ENCODE assay signal across 24 cellular contexts in genomic region chr4:187171731-187172339, GRCh38.
DNase-seq lines count a peak whose midpoint lies in the region; ATAC-seq, FAIRE-seq and TF ChIP-seq lines count a peak whose summit lies in the region.
"Had no signal": no experiment of that assay in that cellular context is flagged by ENCODE, and none has a peak within 500 bp of the region (broad histone marks: within the 10 kb centered on the region; RNA-seq: fewer than 3 reads in every experiment).

No MANE protein-coding gene starts in this region.

- H3K79me2 ChIP-seq in ACC112 (ENCODE audit: control insufficient read depth, insufficient read depth, low read length, unreplicated experiment) (no peaks in the 10 kb centered on the region), astrocyte (ENCODE audit: insufficient read depth, low read length) (no peaks in the 10 kb centered on the region)

- no peak overlapping the region for H2AFZ ChIP-seq in ACC112 (ENCODE audit: low read length, unreplicated experiment)
- H2AFZ ChIP-seq in astrocyte (ENCODE audit: low read depth, low read length) = no peak overlapping the region

- peak overlapping the region; percentile 28; the same call in 1 of the 2 replicates for H3K27ac ChIP-seq in ACC112 (ENCODE audit: low read depth, low read length)
- H3K27ac ChIP-seq in astrocyte (ENCODE audit: low read depth, low read length) = no peak overlapping the region
- no peak overlapping the region for H3K27ac ChIP-seq in foreskin keratinocyte
- H3K27ac ChIP-seq: gastroesophageal sphincter, left lung, right lobe of liver, upper lobe of left lung had no signal

- H3K27ac Mint-ChIP-seq in astrocyte (ENCODE audit: unreplicated experiment) (peak overlapping the region; percentile 36), mesothelial cell of epicardium (no peak overlapping the region)
- H3K27ac Mint-ChIP-seq: activated naive CD8-positive, alpha-beta T cell treated with anti-CD3 and anti-CD28 coated beads for 36 hours had no signal

- no peaks in the 10 kb centered on the region for H3K36me3 ChIP-seq in ACC112 (ENCODE audit: insufficient read depth, low read length)
- no peaks in the 10 kb centered on the region for H3K36me3 ChIP-seq in astrocyte (ENCODE audit: insufficient read depth, low read length)
- H3K36me3 ChIP-seq: gastroesophageal sphincter, left lung, right lobe of liver, upper lobe of left lung had no signal

- H3K9ac ChIP-seq in astrocyte (ENCODE audit: low read length) = no peak overlapping the region

- H3K9me3 ChIP-seq in astrocyte (ENCODE audit: insufficient read depth, low read depth, low read length) = no peaks in the 10 kb centered on the region
- H3K9me3 ChIP-seq: gastroesophageal sphincter, left lung, right lobe of liver, upper lobe of left lung had no signal

- H3K4me1 ChIP-seq in ACC112 (ENCODE audit: control insufficient read depth, insufficient read depth, low read length, unreplicated experiment) (no peaks in the 10 kb centered on the region), astrocyte (ENCODE audit: insufficient read depth, low read length) (no peaks in the 10 kb centered on the region), foreskin keratinocyte (peaks cover 13% of the 10 kb centered on the region)
- H3K4me1 ChIP-seq: gastroesophageal sphincter, left lung, right lobe of liver, upper lobe of left lung had no signal

- H4K20me1 ChIP-seq in astrocyte (ENCODE audit: insufficient read depth, low read length) = no peaks in the 10 kb centered on the region

- FAIRE-seq in astrocyte (lab: Jason Lieb, UNC) = no peak
- FAIRE-seq: GM18507 had no signal

- no peak for TF ChIP-seq CTCF in astrocyte (IDR thresholded peaks at IDR 0.05; ENCODE audit: insufficient read depth, low read depth, low read length)
- no peak for TF ChIP-seq CTCF in foreskin keratinocyte (conservative IDR thresholded peaks at IDR 0.05)
- TF ChIP-seq CTCF in mesothelial cell of epicardium (IDR thresholded peaks at IDR 0.05; ENCODE audit: unreplicated experiment) = no peak

- peaks cover 7% of the 10 kb centered on the region for H3K4me1 Mint-ChIP-seq in astrocyte (ENCODE audit: low read depth, unreplicated experiment)
- peaks cover 9% of the 10 kb centered on the region for H3K4me1 Mint-ChIP-seq in mesothelial cell of epicardium
- H3K4me1 Mint-ChIP-seq: activated naive CD8-positive, alpha-beta T cell treated with anti-CD3 and anti-CD28 coated beads for 36 hours had no signal

- H3K4me3 Mint-ChIP-seq in astrocyte (ENCODE audit: unreplicated experiment) (no peak overlapping the region), mesothelial cell of epicardium (no peak overlapping the region)
- H3K4me3 Mint-ChIP-seq: activated naive CD8-positive, alpha-beta T cell treated with anti-CD3 and anti-CD28 coated beads for 36 hours had no signal

- DNase-seq in GM04503 (ENCODE audit: low read depth) = peak; percentile 76
- DNase-seq in astrocyte (ENCODE audit: low read depth) = peak; percentile 45
- peak; percentile 65 to 78 for DNase-seq in foreskin keratinocyte
- no peak for DNase-seq in stimulated activated CD4-positive, alpha-beta T cell treated with anti-CD3 and anti-CD28 coated beads, Interleukin-4, amount 100 ng/mL, for 24 hours
- DNase-seq in hepatic stellate cell (ENCODE audit: low spot score) = no peak
- no peak for DNase-seq in mesothelial cell of epicardium (ENCODE audit: low spot score in 2 of 2, unreplicated experiment in 2 of 2)
- DNase-seq: ACHN; activated CD8-positive, alpha-beta memory T cell treated with anti-CD3 and anti-CD28 coated beads for 24 hours; activated naive CD8-positive, alpha-beta T cell treated with anti-CD3 and anti-CD28 coated beads for 36 hours; DND-41; effector CD4-positive, alpha-beta T cell; KBM-7; left lung; NCI-H2029; NCI-H526 treated with DMSO at 0.1 percent for 48 hours; occipital lobe; right lobe of liver; SHP77 treated with DMSO at 0.1 percent for 48 hours; stimulated activated naive CD8-positive, alpha-beta T cell treated with anti-CD3 and anti-CD28 coated beads, Interleukin-15, Interleukin-2, amounts not matched to agents 100 U/mL and 50 U/mL, for 24 hours; upper lobe of left lung had no signal

- ATAC-seq in foreskin keratinocyte (peak; percentile 65), GM19023 (IDR thresholded peaks at IDR 0.05; ENCODE audit: unreplicated experiment) (no peak)
- ATAC-seq: gastroesophageal sphincter; left lung; right lobe of liver; stimulated activated naive CD8-positive, alpha-beta T cell treated with anti-CD3 and anti-CD28 coated beads, Interleukin-15, Interleukin-2, amounts not matched to agents 100 U/mL and 50 U/mL, for 24 hours had no signal

- no peak overlapping the region for H3K4me2 ChIP-seq in astrocyte (ENCODE audit: low read length)

- H3K4me3 ChIP-seq in ACC112 (ENCODE audit: low read depth, low read length) = no peak overlapping the region; the same call in 1 of the 2 replicates
- H3K4me3 ChIP-seq in astrocyte (ENCODE audit: insufficient read depth, low read depth, low read length) = no peak overlapping the region
- H3K4me3 ChIP-seq: gastroesophageal sphincter, left lung, right lobe of liver, upper lobe of left lung had no signal

- no peaks in the 10 kb centered on the region for H3K27me3 ChIP-seq in ACC112 (ENCODE audit: insufficient read depth, low read length)
- no peaks in the 10 kb centered on the region for H3K27me3 ChIP-seq in astrocyte (ENCODE audit: insufficient read depth, low read length)
- H3K27me3 ChIP-seq in foreskin keratinocyte = no peaks in the 10 kb centered on the region
- H3K27me3 ChIP-seq: gastroesophageal sphincter, left lung, right lobe of liver, upper lobe of left lung had no signal

- H3K9me3 Mint-ChIP-seq in astrocyte (ENCODE audit: unreplicated experiment) (no peaks in the 10 kb centered on the region), mesothelial cell of epicardium (peaks cover 10% of the 10 kb centered on the region)

- H3K36me3 Mint-ChIP-seq in astrocyte (ENCODE audit: low read depth, unreplicated experiment) (no peaks in the 10 kb centered on the region), mesothelial cell of epicardium (no peaks in the 10 kb centered on the region)
- H3K36me3 Mint-ChIP-seq: activated naive CD8-positive, alpha-beta T cell treated with anti-CD3 and anti-CD28 coated beads for 36 hours had no signal

- H3K27me3 Mint-ChIP-seq in astrocyte (ENCODE audit: low read depth, unreplicated experiment) (no peaks in the 10 kb centered on the region), mesothelial cell of epicardium (ENCODE audit: low read depth) (no peaks in the 10 kb centered on the region)
- H3K27me3 Mint-ChIP-seq: activated naive CD8-positive, alpha-beta T cell treated with anti-CD3 and anti-CD28 coated beads for 36 hours had no signal

Comparison
In these comparisons a context has a peak if more than half of its experiments do, and no peak if none do; other contexts are left out.
1. DNase-seq: peak in GM04503 (single experiment), astrocyte (single experiment) and foreskin keratinocyte (2 of 2); none in stimulated activated CD4-positive, alpha-beta T cell treated with anti-CD3 and anti-CD28 coated beads, Interleukin-4, amount 100 ng/mL, for 24 hours (single experiment), hepatic stellate cell (single experiment) and mesothelial cell of epicardium (0 of 2).